Comparison of ENCODE assay signal across 8 cellular contexts in the genomic region with DNA sequence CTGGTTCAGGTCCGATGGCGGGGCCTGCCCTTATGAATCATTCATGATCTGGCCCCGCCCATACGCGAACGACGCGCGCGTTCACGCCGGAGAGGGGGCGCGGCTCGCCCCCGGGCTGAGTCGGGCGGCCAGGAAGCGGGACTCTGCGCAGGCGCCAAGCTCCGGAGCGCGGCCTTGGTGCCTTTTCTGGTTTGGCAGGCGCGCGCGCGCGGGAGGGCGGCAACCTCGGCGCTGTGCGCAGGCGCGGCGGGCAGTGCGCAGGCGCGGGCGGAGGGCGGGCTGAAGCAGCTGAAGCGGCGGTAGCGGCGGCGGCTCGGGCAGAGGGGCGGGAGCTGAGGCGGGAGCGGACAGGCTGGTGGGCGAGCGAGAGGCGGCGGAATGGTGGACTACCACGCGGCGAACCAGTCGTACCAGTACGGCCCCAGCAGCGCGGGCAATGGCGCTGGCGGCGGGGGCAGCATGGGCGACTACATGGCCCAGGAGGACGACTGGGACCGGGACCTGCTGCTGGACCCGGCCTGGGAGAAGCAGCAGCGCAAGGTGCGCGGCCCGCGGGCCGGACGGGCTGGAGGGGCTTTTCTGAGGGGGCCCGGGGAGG. TPM values are rescaled to one million over a fixed set of nuclear protein-coding genes. Genes with fewer than 3 reads are reported as not detected.
DNase-seq lines count a peak whose midpoint lies in the region; ATAC-seq and TF ChIP-seq lines count a peak whose summit lies in the region.

A gene (plus strand): TSS at position 282 of the 598 bp plus-strand sequence. CDS start 97 bp downstream, at position 379.

- H3K27ac ChIP-seq in angular gyrus (ENCODE audit: low read depth, low read length) (peak within 1 kb of the TSS; percentile 80), psoas muscle (peak within 1 kb of the TSS; percentile 95), urinary bladder (ENCODE audit: low read depth) (peak within 1 kb of the TSS; percentile 94)

- no peak for TF ChIP-seq CTCF in psoas muscle (IDR thresholded peaks at IDR 0.05)

- H3K27me3 ChIP-seq in psoas muscle (ENCODE audit: insufficient read depth in 3 of 3, low read length in 2 of 3) = no peaks in the 10 kb centered on the region

- H3K4me1 ChIP-seq in psoas muscle (peaks cover 32% of the 10 kb centered on the region), urinary bladder (ENCODE audit: insufficient read depth) (no peaks in the 10 kb centered on the region)

- no peaks in the 10 kb centered on the region for H3K9me3 ChIP-seq in psoas muscle

- intact Hi-C loops in left ventricle myocardium superior (cut with micrococcal nuclease) = no loop called here
- intact Hi-C loops in psoas muscle (cut with DNase I) = loop anchor here (1.0 to 10.0 kb wide), 4 partner anchors 185 to 277 kb away; a partner anchor contains a TSS

- DNase-seq in NCI-H1694 treated with DMSO at 0.1 percent for 48 hours (lab: John Stamatoyannopoulos, UW) (peak; percentile 95), T-helper 2 cell (peak; percentile 97 to 100 (median 100)), left ventricle myocardium superior (peak; percentile 100), psoas muscle (peak; percentile 100)

- H3K36me3 ChIP-seq in psoas muscle (ENCODE audit: insufficient read depth in 1 of 2, low read depth in 1 of 2) = no peaks in the 10 kb centered on the region
- no peaks in the 10 kb centered on the region for H3K36me3 ChIP-seq in urinary bladder (ENCODE audit: insufficient read depth)

- WGBS in psoas muscle, 3 donors = 0% methylated on average over 52 to 77 of the region's 77 CpGs
- WGBS in urinary bladder = under 1% methylated on average over 77 of the region's 77 CpGs

- ATAC-seq in GM18499 (IDR thresholded peaks at IDR 0.05; ENCODE audit: insufficient read depth, unreplicated experiment) (peak; percentile 53), HG02885 (IDR thresholded peaks at IDR 0.05; ENCODE audit: poor library complexity, unreplicated experiment) (peak; percentile 92), left ventricle myocardium superior (peak; percentile 88), psoas muscle (peak; percentile 84 to 88 (median 85))

- H3K4me3 ChIP-seq in psoas muscle (peak within 1 kb of the TSS; percentile 86), urinary bladder (ENCODE audit: low read depth, low read length) (peak within 1 kb of the TSS; percentile 91)

RNA-seq across cellular contexts. Expression of the gene that starts here (rescaled TPM):
- total RNA-seq in left ventricle myocardium superior (131 TPM), psoas muscle (100 to 1,000 TPM in 1 of 4 donors, 10 to 100 TPM in 3; 79.9 to 127 (median 89.2) TPM), urinary bladder (140 TPM)
- polyA plus RNA-seq in psoas muscle (10 to 100 TPM; 38.3 to 45.2 (median 43.0) TPM), urinary bladder (304 TPM)

Comparison
In these comparisons a context has a peak if more than half of its experiments do, and no peak if none do; other contexts are left out.
1. Peak in every context shown above with its lines: DNase-seq, ATAC-seq, H3K4me3 ChIP-seq and H3K27ac ChIP-seq.